8 cellular contexts compared by ENCODE assay signal in genomic region chr17:45197555-45198334, GRCh38. TPM values are rescaled to one million over a fixed set of nuclear protein-coding genes. Genes with fewer than 3 reads are reported as not detected.
DNase-seq lines count a peak whose midpoint lies in the region; ATAC-seq and TF ChIP-seq lines count a peak whose summit lies in the region.

No MANE protein-coding gene starts in this region.

- TF ChIP-seq CTCF in GM12874 (IDR thresholded peaks at IDR 0.05; ENCODE audit: insufficient read depth, low read depth, low read length), result peak; percentile 100
- TF ChIP-seq CTCF in colonic mucosa (IDR thresholded peaks at IDR 0.05), result peak; percentile 99

- no peaks in the 10 kb centered on the region for H3K36me3 ChIP-seq in colonic mucosa

- no peaks in the 10 kb centered on the region for H3K9me3 ChIP-seq in colonic mucosa

- H3K4me3 ChIP-seq in colonic mucosa, result no peak overlapping the region

- no peak overlapping the region for H3K27ac ChIP-seq in colonic mucosa

- DNase-seq in NCI-H460 (ENCODE audit: extremely low read depth, low read depth), result peak; percentile 94
- peak; percentile 95 for DNase-seq in activated CD4-positive, alpha-beta T cell treated with anti-CD3 and anti-CD28 coated beads for 48 hours
- DNase-seq in colonic mucosa, result peak; percentile 95
- DNase-seq in left lobe of liver (ENCODE audit: low spot score), result peak; percentile 94
- peak; percentile 93 to 96 for DNase-seq in stimulated activated CD4-positive, alpha-beta T cell treated with anti-CD3 and anti-CD28 coated beads, Interleukin-2, amount 100 ng/mL, for 24 hours

- no peaks in the 10 kb centered on the region for H3K27me3 ChIP-seq in colonic mucosa

- intact Hi-C loops in colonic mucosa (cut with DNase I), result loop anchor here (2.0 kb wide), 1 partner anchor 63 kb away; the partner anchor contains the start of gene ACBD4

- no peaks in the 10 kb centered on the region for H3K4me1 ChIP-seq in colonic mucosa

- H3K9ac ChIP-seq in colonic mucosa (ENCODE audit: low read depth in 2 of 2, low read length in 2 of 2), result peak overlapping the region; percentile 68 to 76

- ATAC-seq in HG03159 (IDR thresholded peaks at IDR 0.05; ENCODE audit: unreplicated experiment) (peak; percentile 75), left lobe of liver (peak; percentile 98), HG03039 (IDR thresholded peaks at IDR 0.05; ENCODE audit: unreplicated experiment) (no peak)

RNA-seq across cellular contexts. Expression of gene FMNL1, which starts 23.9 kb away (rescaled TPM):
- 36.6 and 41.7 TPM in 2 replicates for total RNA-seq in NCI-H460 (2014; rRNA removed; shearing (Covaris generic))
- 73.8 and 79.0 TPM in 2 replicates for polyA plus RNA-seq in NCI-H460 (2014; cell fraction: nucleus; rRNA removed)
- total RNA-seq in colonic mucosa, result 1 to 10 TPM; 6.8 to 8.4 TPM
- 3.4 TPM for total RNA-seq in left lobe of liver

RNA-seq across cellular contexts. Expression of gene HEXIM2, which starts 36.1 kb away (rescaled TPM):
- 4.0 and 6.4 TPM in 2 replicates for total RNA-seq in NCI-H460 (2014; rRNA removed; shearing (Covaris generic))
- polyA plus RNA-seq in NCI-H460 (2014; cell fraction: nucleus; rRNA removed), result 9.2 and 9.3 TPM in 2 replicates
- total RNA-seq in colonic mucosa (1 to 10 TPM; 7.2 to 8.1 TPM), left lobe of liver (14.2 TPM)

RNA-seq across cellular contexts. Expression of gene HEXIM1, which starts 49.5 kb away (rescaled TPM):
- total RNA-seq in NCI-H460 (2014; rRNA removed; shearing (Covaris generic)), result 11.5 and 19.0 TPM in 2 replicates
- 5.2 and 7.5 TPM in 2 replicates for polyA plus RNA-seq in NCI-H460 (2014; cell fraction: nucleus; rRNA removed)
- 10 to 100 TPM; 37.0 to 38.4 TPM for total RNA-seq in colonic mucosa
- 29.3 TPM for total RNA-seq in left lobe of liver
